Comparison of ENCODE assay signal across 4 cellular contexts in genomic region chr10:103090911-103091310, GRCh38.
"Had no signal": no experiment of that assay in that cellular context is flagged by ENCODE, and none has a peak within 500 bp of the region (broad histone marks: within the 10 kb centered on the region; RNA-seq: fewer than 3 reads in every experiment).

No MANE protein-coding gene starts in this region.

- H3K4me3 Mint-ChIP-seq: GM23338, H9 had no signal

- ATAC-seq: GM23338 had no signal

- H3K9me3 Mint-ChIP-seq: GM23338, H9 had no signal

- DNase-seq: H9, HCEC 1CT, IMR-90 had no signal

- H3K4me1 Mint-ChIP-seq: GM23338, H9 had no signal

- H3K27ac Mint-ChIP-seq: GM23338 had no signal
